ENCODE assay signal across 1 cellular context in genomic region chr14:99928963-99929362, GRCh38.
TF ChIP-seq lines count a peak whose summit lies in the region.

No MANE protein-coding gene starts in this region.

TF ChIP-seq in GM12878, 131 proteins besides CTCF, POLR2A, EP300 and RAD21 (continued from another document):
- TF ChIP-seq PBX3 (IDR thresholded peaks at IDR 0.05; ENCODE audit: insufficient replicate concordance, low read depth, low read length): no peak
- no peak for TF ChIP-seq USF1 (IDR thresholded peaks at IDR 0.05; ENCODE audit: borderline replicate concordance, extremely low read length, insufficient read depth, low read depth, low read length)
- TF ChIP-seq SPI1 (IDR thresholded peaks at IDR 0.05; ENCODE audit: borderline replicate concordance, insufficient read depth, low read depth, low read length): no peak
- TF ChIP-seq NFYA (IDR thresholded peaks at IDR 0.05; ENCODE audit: borderline replicate concordance, low read depth, low read length): no peak
- no peak for TF ChIP-seq RELA (IDR thresholded peaks at IDR 0.05; ENCODE audit: borderline replicate concordance, partially characterized antibody)
- TF ChIP-seq TCF3 (IDR thresholded peaks at IDR 0.05; ENCODE audit: borderline replicate concordance, insufficient read depth, low read depth, low read length): no peak
- TF ChIP-seq STAT3 (IDR thresholded peaks at IDR 0.05; ENCODE audit: low read depth, low read length): no peak
- TF ChIP-seq NR2C1 (IDR thresholded peaks at IDR 0.05): no peak
- TF ChIP-seq CHD4 (IDR thresholded peaks at IDR 0.05): no peak
- TF ChIP-seq BHLHE40 (IDR thresholded peaks at IDR 0.05; ENCODE audit: borderline replicate concordance in 1 of 2, low read depth in 2 of 2, low read length in 1 of 2): no peak
- TF ChIP-seq POU2F2 (IDR thresholded peaks at IDR 0.05; ENCODE audit: borderline replicate concordance, low read depth, low read length): no peak
